38 cellular contexts compared by ENCODE assay signal in the genomic region with DNA sequence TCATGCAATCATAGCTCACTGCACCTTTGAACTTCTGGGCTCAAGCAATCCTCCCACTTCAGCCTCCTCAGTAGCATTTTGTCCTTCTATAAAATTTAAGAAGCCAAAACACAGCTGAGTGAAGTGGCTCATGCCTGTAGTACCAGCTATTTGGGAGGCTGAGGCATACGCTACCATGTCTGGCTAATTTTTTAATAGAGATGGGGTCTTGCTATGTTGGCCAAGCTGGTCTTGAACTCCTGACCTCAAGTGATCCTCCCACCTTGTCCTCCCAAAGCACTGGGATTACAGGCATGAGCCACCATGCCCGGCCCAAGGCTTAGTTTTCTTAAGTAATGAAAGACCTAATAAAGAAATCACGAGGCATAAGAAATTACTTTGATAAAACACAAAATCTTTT.
"Had no signal": no experiment of that assay in that cellular context is flagged by ENCODE, and none has a peak within 500 bp of the region (broad histone marks: within the 10 kb centered on the region; RNA-seq: fewer than 3 reads in every experiment).

No MANE protein-coding gene starts in this region.

- H3K4me3 Mint-ChIP-seq: activated CD4-positive, alpha-beta memory T cell treated with anti-CD3 and anti-CD28 coated beads, Interleukin-2, amount 10 ng/mL, durations not matched to agents 7 days and 5 days; activated CD4-positive, alpha-beta T cell treated with anti-CD3 and anti-CD28 coated beads for 36 hours; activated CD8-positive, alpha-beta memory T cell treated with anti-CD3 and anti-CD28 coated beads, Interleukin-2, amount 10 ng/mL, durations not matched to agents 7 days and 5 days; activated CD8-positive, alpha-beta T cell treated with anti-CD3 and anti-CD28 coated beads, Interleukin-2, amount 10 ng/mL, durations not matched to agents 7 days and 5 days; activated naive CD4-positive, alpha-beta T cell treated with anti-CD3 and anti-CD28 coated beads, Interleukin-2, amount 10 ng/mL, durations not matched to agents 7 days and 5 days; activated naive CD4-positive, alpha-beta T cell treated with anti-CD3 and anti-CD28 coated beads, Interleukin-2, amount 50 U/mL, for 24 hours; activated naive CD8-positive, alpha-beta T cell; activated naive CD8-positive, alpha-beta T cell treated with anti-CD3 and anti-CD28 coated beads, Interleukin-2, amount 10 ng/mL, durations not matched to agents 7 days and 5 days; activated naive CD8-positive, alpha-beta T cell treated with anti-CD3 and anti-CD28 coated beads, Interleukin-2, amount 50 U/mL, for 24 hours; activated T-cell treated with anti-CD3 and anti-CD28 coated beads, Interleukin-2, amount 50 U/mL, for 24 hours; brain; central memory CD8-positive, alpha-beta T cell; T-helper 1 cell treated with Interleukin-12 subunit alpha and Interleukin-12 subunit beta and Interleukin-4 antibody, amounts not matched to agents 30 μg/mL and 1 μg/mL, for 36 hours; T-helper 2 cell treated with Interferon-gamma antibody and Interleukin-4, amounts not matched to agents 5 μg/mL and 100 μg/mL, for 36 hours had no signal

- H3K36me3 Mint-ChIP-seq: activated CD8-positive, alpha-beta memory T cell treated with anti-CD3 and anti-CD28 coated beads, Interleukin-2, amount 10 ng/mL, durations not matched to agents 7 days and 5 days; activated naive CD4-positive, alpha-beta T cell treated with anti-CD3 and anti-CD28 coated beads, Interleukin-2, amount 10 ng/mL, durations not matched to agents 7 days and 5 days; activated naive CD4-positive, alpha-beta T cell treated with anti-CD3 and anti-CD28 coated beads, Interleukin-2, amount 50 U/mL, for 24 hours; activated naive CD8-positive, alpha-beta T cell; activated naive CD8-positive, alpha-beta T cell treated with anti-CD3 and anti-CD28 coated beads, Interleukin-2, amount 10 ng/mL, durations not matched to agents 7 days and 5 days; brain had no signal

- H3K4me1 Mint-ChIP-seq: activated CD4-positive, alpha-beta memory T cell treated with anti-CD3 and anti-CD28 coated beads, Interleukin-2, amount 10 ng/mL, durations not matched to agents 7 days and 5 days; activated CD4-positive, alpha-beta T cell treated with anti-CD3 and anti-CD28 coated beads for 36 hours; activated CD8-positive, alpha-beta memory T cell treated with anti-CD3 and anti-CD28 coated beads, Interleukin-2, amount 10 ng/mL, durations not matched to agents 7 days and 5 days; activated naive CD4-positive, alpha-beta T cell treated with anti-CD3 and anti-CD28 coated beads, Interleukin-2, amount 10 ng/mL, durations not matched to agents 7 days and 5 days; activated naive CD4-positive, alpha-beta T cell treated with anti-CD3 and anti-CD28 coated beads, Interleukin-2, amount 50 U/mL, for 24 hours; activated naive CD8-positive, alpha-beta T cell treated with anti-CD3 and anti-CD28 coated beads, Interleukin-2, amount 10 ng/mL, durations not matched to agents 7 days and 5 days; activated naive CD8-positive, alpha-beta T cell treated with anti-CD3 and anti-CD28 coated beads, Interleukin-2, amount 50 U/mL, for 24 hours; brain; central memory CD8-positive, alpha-beta T cell had no signal

- H3K9me3 Mint-ChIP-seq: activated CD4-positive, alpha-beta memory T cell treated with anti-CD3 and anti-CD28 coated beads, Interleukin-2, amount 10 ng/mL, durations not matched to agents 7 days and 5 days; activated naive CD4-positive, alpha-beta T cell treated with anti-CD3 and anti-CD28 coated beads, Interleukin-2, amount 10 ng/mL, durations not matched to agents 7 days and 5 days; activated naive CD4-positive, alpha-beta T cell treated with anti-CD3 and anti-CD28 coated beads, Interleukin-2, amount 50 U/mL, for 24 hours; activated naive CD8-positive, alpha-beta T cell treated with anti-CD3 and anti-CD28 coated beads, Interleukin-2, amount 10 ng/mL, durations not matched to agents 7 days and 5 days; activated naive CD8-positive, alpha-beta T cell treated with anti-CD3 and anti-CD28 coated beads, Interleukin-2, amount 50 U/mL, for 24 hours; activated T-cell treated with anti-CD3 and anti-CD28 coated beads, Interleukin-2, amount 50 U/mL, for 24 hours; activated T-helper 2 cell treated with anti-CD3 and anti-CD28 coated beads, Interferon-gamma antibody, Interleukin-2, Interleukin-4, amounts not matched to agents 10 μg/mL and 5 μg/mL and 100 μg/mL, durations not matched to agents 14 hours and 24 hours and 36 hours; brain; central memory CD8-positive, alpha-beta T cell; T-helper 1 cell treated with Interleukin-12 subunit alpha and Interleukin-12 subunit beta and Interleukin-4 antibody, amounts not matched to agents 30 μg/mL and 1 μg/mL, for 36 hours; T-helper 2 cell treated with Interferon-gamma antibody and Interleukin-4, amounts not matched to agents 5 μg/mL and 100 μg/mL, for 36 hours had no signal

- ATAC-seq: activated CD4-positive, alpha-beta T cell treated with anti-CD3 and anti-CD28 coated beads for 36 hours; activated CD4-positive, CD25-positive, alpha-beta regulatory T cell treated with anti-CD3 and anti-CD28 coated beads, Interleukin-2, amount 50 U/mL, for 24 hours; activated CD8-positive, alpha-beta memory T cell treated with anti-CD3 and anti-CD28 coated beads, Interleukin-2, amount 10 ng/mL, durations not matched to agents 7 days and 5 days; activated CD8-positive, alpha-beta T cell treated with anti-CD3 and anti-CD28 coated beads, Interleukin-2, amount 10 ng/mL, durations not matched to agents 7 days and 5 days; activated naive CD8-positive, alpha-beta T cell treated with anti-CD3 and anti-CD28 coated beads, Interleukin-2, amount 50 U/mL, for 24 hours had no signal

- H3K4me1 ChIP-seq: ascending aorta had no signal

- FAIRE-seq: bronchial epithelial cell, TTC549 had no signal

- H3K27me3 ChIP-seq: ascending aorta, cardiac muscle cell had no signal

- H3K27me3 Mint-ChIP-seq: activated CD4-positive, alpha-beta T cell treated with anti-CD3 and anti-CD28 coated beads for 36 hours; activated naive CD4-positive, alpha-beta T cell treated with anti-CD3 and anti-CD28 coated beads, Interleukin-2, amount 10 ng/mL, durations not matched to agents 7 days and 5 days; activated naive CD4-positive, alpha-beta T cell treated with anti-CD3 and anti-CD28 coated beads, Interleukin-2, amount 50 U/mL, for 24 hours; activated naive CD8-positive, alpha-beta T cell treated with anti-CD3 and anti-CD28 coated beads, Interleukin-2, amount 50 U/mL, for 24 hours; activated T-cell treated with anti-CD3 and anti-CD28 coated beads, Interleukin-2, amount 50 U/mL, for 24 hours; brain had no signal

- DNase-seq: activated CD4-positive, alpha-beta memory T cell treated with anti-CD3 and anti-CD28 coated beads, Interleukin-2, amount 10 ng/mL, durations not matched to agents 7 days and 5 days; activated CD4-positive, alpha-beta T cell treated with anti-CD3 and anti-CD28 coated beads for 1 hour; activated CD4-positive, alpha-beta T cell treated with anti-CD3 and anti-CD28 coated beads for 36 hours; activated CD4-positive, alpha-beta T cell treated with anti-CD3 and anti-CD28 coated beads for 48 hours; activated CD4-positive, alpha-beta T cell treated with anti-CD3 and anti-CD28 coated beads, Interleukin-2, amount 50 U/mL, for 48 hours; activated CD4-positive, CD25-positive, alpha-beta regulatory T cell; activated CD8-positive, alpha-beta memory T cell treated with anti-CD3 and anti-CD28 coated beads for 24 hours; activated CD8-positive, alpha-beta memory T cell treated with anti-CD3 and anti-CD28 coated beads, Interleukin-2, amount 10 ng/mL, durations not matched to agents 7 days and 5 days; activated CD8-positive, alpha-beta memory T cell treated with anti-CD3 and anti-CD28 coated beads, Interleukin-2, amount 50 U/mL, for 48 hours; activated CD8-positive, alpha-beta T cell treated with anti-CD3 and anti-CD28 coated beads, Interleukin-2, amount 10 ng/mL, durations not matched to agents 7 days and 5 days; activated effector memory CD4-positive, alpha-beta T cell treated with Interleukin-2 at 50 U/mL for 16 hours; activated gamma-delta T cell; activated naive CD4-positive, alpha-beta T cell treated with anti-CD3 and anti-CD28 coated beads, Interleukin-2, amount 10 ng/mL, durations not matched to agents 7 days and 5 days; activated naive CD4-positive, alpha-beta T cell treated with Interleukin-2 at 50 U/mL for 16 hours; activated naive CD8-positive, alpha-beta T cell treated with anti-CD3 and anti-CD28 coated beads, Interleukin-2, amount 10 ng/mL, durations not matched to agents 7 days and 5 days; activated naive CD8-positive, alpha-beta T cell treated with anti-CD3 and anti-CD28 coated beads, Interleukin-2, amount 50 U/mL, for 24 hours; activated T-cell treated with anti-CD3 and anti-CD28 coated beads, Interleukin-2, amount 50 U/mL, for 24 hours; activated T-cell treated with anti-CD3 and anti-CD28 coated beads, Interleukin-2, amount 50 U/mL, for 48 hours; amygdala; anterior cingulate cortex; caudate nucleus; cerebellar nuclear complex; T-helper 1 cell; T-helper 2 cell; T-helper 9 cell had no signal

- H3K27ac Mint-ChIP-seq: activated CD4-positive, alpha-beta memory T cell treated with anti-CD3 and anti-CD28 coated beads, Interleukin-2, amount 10 ng/mL, durations not matched to agents 7 days and 5 days; activated CD4-positive, alpha-beta T cell treated with anti-CD3 and anti-CD28 coated beads for 36 hours; activated CD8-positive, alpha-beta memory T cell treated with anti-CD3 and anti-CD28 coated beads, Interleukin-2, amount 10 ng/mL, durations not matched to agents 7 days and 5 days; activated CD8-positive, alpha-beta T cell treated with anti-CD3 and anti-CD28 coated beads, Interleukin-2, amount 10 ng/mL, durations not matched to agents 7 days and 5 days; activated naive CD4-positive, alpha-beta T cell treated with anti-CD3 and anti-CD28 coated beads, Interleukin-2, amount 10 ng/mL, durations not matched to agents 7 days and 5 days; activated naive CD4-positive, alpha-beta T cell treated with anti-CD3 and anti-CD28 coated beads, Interleukin-2, amount 50 U/mL, for 24 hours; activated naive CD8-positive, alpha-beta T cell; activated naive CD8-positive, alpha-beta T cell treated with anti-CD3 and anti-CD28 coated beads, Interleukin-2, amount 10 ng/mL, durations not matched to agents 7 days and 5 days; activated T-cell treated with anti-CD3 and anti-CD28 coated beads, Interleukin-2, amount 50 U/mL, for 24 hours; activated T-helper 2 cell treated with anti-CD3 and anti-CD28 coated beads, Interferon-gamma antibody, Interleukin-2, Interleukin-4, amounts not matched to agents 10 μg/mL and 5 μg/mL and 100 μg/mL, durations not matched to agents 14 hours and 24 hours and 36 hours; brain; T-helper 1 cell treated with Interleukin-12 subunit alpha and Interleukin-12 subunit beta and Interleukin-4 antibody, amounts not matched to agents 30 μg/mL and 1 μg/mL, for 36 hours; T-helper 2 cell treated with Interferon-gamma antibody and Interleukin-4, amounts not matched to agents 5 μg/mL and 100 μg/mL, for 36 hours had no signal

- H3K27ac ChIP-seq: ascending aorta, cardiac muscle cell, VCaP had no signal

- H3K36me3 ChIP-seq: ascending aorta, cardiac muscle cell had no signal

- H3K9me3 ChIP-seq: ascending aorta had no signal

- H3K4me3 ChIP-seq: ascending aorta, cardiac muscle cell had no signal
